In genomic region chr1:169487153-169487552, GRCh38 we compare ENCODE assay signal across 8 cellular contexts. TPM values are rescaled to one million over a fixed set of nuclear protein-coding genes. Genes with fewer than 3 reads are reported as not detected.
A peak's percentile ranks its signal among the peaks of the same experiment; 100 is the strongest.
DNase-seq lines count a peak whose midpoint lies in the region; ATAC-seq and TF ChIP-seq lines count a peak whose summit lies in the region.
"Had no signal": no experiment of that assay in that cellular context is flagged by ENCODE, and none has a peak within 500 bp of the region (broad histone marks: within the 10 kb centered on the region; RNA-seq: fewer than 3 reads in every experiment).

No MANE protein-coding gene starts in this region.

- no peaks in the 10 kb centered on the region for H3K27me3 ChIP-seq in HUES64 (ENCODE audit: insufficient read depth, low read length)
- H3K27me3 ChIP-seq in iPS-15b (ENCODE audit: control insufficient read depth, insufficient read depth, low read length): no peaks in the 10 kb centered on the region
- no peaks in the 10 kb centered on the region for H3K27me3 ChIP-seq in stomach

- no peak overlapping the region for H3K9ac ChIP-seq in HUES64 (ENCODE audit: low read depth, low read length)
- H3K9ac ChIP-seq in iPS-15b (ENCODE audit: low read depth, low read length): no peak overlapping the region

- intact Hi-C loops in activated B cell treated with CpG ODN at 0.5 μM for 24 hours (cut with micrococcal nuclease) (loop anchor here (2.0 to 10.0 kb wide), 9 partner anchors 100 to 1998 kb away; partner anchors contain the start of genes DCAF6, F5, FMO4 and KIFAP3), stomach (cut with DNase I; ENCODE audit: low total_unique reads) (no loop called here)

- DNase-seq in activated B cell treated with CpG ODN at 0.5 μM for 24 hours: no peak
- no peak for DNase-seq in stomach
- no peak for DNase-seq in nucleus accumbens (lab: John Stamatoyannopoulos, UW)

- POLR2A ChIA-PET in activated B cell treated with CpG ODN at 0.5 μM for 24 hours (lab: Charles Lee): no interaction called here

- peaks cover 9% of the 10 kb centered on the region for H3K36me3 Mint-ChIP-seq in activated B cell treated with CpG ODN at 0.5 μM for 24 hours (ENCODE audit: low read depth)

- no peak overlapping the region for H3K27ac Mint-ChIP-seq in activated B cell treated with CpG ODN at 0.5 μM for 24 hours

- H3K4me1 ChIP-seq in HUES64 (ENCODE audit: insufficient read depth, low read length): peaks cover 38% of the 10 kb centered on the region
- H3K4me1 ChIP-seq in iPS-15b (ENCODE audit: control insufficient read depth, insufficient read depth, low read length): peaks cover 2% of the 10 kb centered on the region
- H3K4me1 ChIP-seq in stomach: peaks cover 9 to 50% (median 28%) of the 10 kb centered on the region in 4 donors

- no peak for TF ChIP-seq POLR2A in stomach (IDR thresholded peaks at IDR 0.05)

- H3K9me3 Mint-ChIP-seq in activated B cell treated with CpG ODN at 0.5 μM for 24 hours: no peaks in the 10 kb centered on the region

- H3K27ac ChIP-seq in HUES64 (ENCODE audit: low read depth, low read length): no peak overlapping the region
- H3K27ac ChIP-seq in stomach: peak overlapping the region in 4 of 5 donors; percentile 97 to 100 (median 99)

- TF ChIP-seq CTCF in activated B cell treated with CpG ODN at 0.5 μM for 24 hours (IDR thresholded peaks at IDR 0.05) (no peak), stomach (IDR thresholded peaks at IDR 0.05) (no peak)

- peaks cover 27% of the 10 kb centered on the region for H3K4me1 Mint-ChIP-seq in activated B cell treated with CpG ODN at 0.5 μM for 24 hours

- no peaks in the 10 kb centered on the region for H3K27me3 Mint-ChIP-seq in activated B cell treated with CpG ODN at 0.5 μM for 24 hours

- TF ChIP-seq EP300 in stomach (IDR thresholded peaks at IDR 0.05): no peak

- H3K4me3 ChIP-seq in HUES64 (ENCODE audit: low read length) (peak overlapping the region; percentile 83), iPS-15b (ENCODE audit: low read depth, low read length) (peak overlapping the region; percentile 62), stomach (peak overlapping the region; percentile 63 to 86 (median 74))

- CTCF ChIA-PET in activated B cell treated with CpG ODN at 0.5 μM for 24 hours (lab: Charles Lee): no interaction called here

- no peaks in the 10 kb centered on the region for H3K9me3 ChIP-seq in HUES64 (ENCODE audit: insufficient read depth, low read depth, low read length)
- H3K9me3 ChIP-seq in iPS-15b (ENCODE audit: control insufficient read depth, insufficient read depth, low read length): no peaks in the 10 kb centered on the region
- H3K9me3 ChIP-seq in stomach: no peaks in the 10 kb centered on the region

- H3K36me3 ChIP-seq in HUES64 (ENCODE audit: insufficient read depth, low read length) (no peaks in the 10 kb centered on the region), iPS-15b (ENCODE audit: control insufficient read depth, insufficient read depth, low read length) (no peaks in the 10 kb centered on the region), stomach (no peaks in the 10 kb centered on the region)

- 93% methylated on average over 3 of the region's 5 CpGs for WGBS in HUES64
- WGBS in stomach, 5 donors: 56 to 75% (median 68%) methylated on average over 5 of the region's 5 CpGs

- no peak for ATAC-seq in activated B cell treated with CpG ODN at 0.5 μM for 24 hours (ENCODE audit: low read depth)
- no peak for ATAC-seq in GM18870 (IDR thresholded peaks at IDR 0.05; ENCODE audit: unreplicated experiment)
- no peak for ATAC-seq in GM18517 (IDR thresholded peaks at IDR 0.05; ENCODE audit: unreplicated experiment)

- peak overlapping the region; percentile 88 for H3K4me3 Mint-ChIP-seq in activated B cell treated with CpG ODN at 0.5 μM for 24 hours

RNA-seq across cellular contexts. Expression of gene SLC19A2, which starts 1.4 kb away (rescaled TPM):
- polyA plus RNA-seq in HUES64 (2013, experiment 1 of 2): 13.5 TPM
- 14.2 TPM for polyA plus RNA-seq in HUES64 (2013, experiment 2 of 2)
- total RNA-seq in activated B cell treated with CpG ODN at 0.5 μM for 24 hours (3.0 and 3.6 TPM in 2 replicates), stomach (10 to 100 TPM; 12.5 to 84.3 (median 20.4) TPM)
- 10 to 100 TPM in 1 of 3 donors, 1 to 10 TPM in 2; 5.8 to 14.6 (median 6.6) TPM for polyA plus RNA-seq in stomach

RNA-seq across cellular contexts. Expression of gene CCDC181, which starts 59.9 kb away (rescaled TPM):
- 5.2 TPM for polyA plus RNA-seq in HUES64 (2013, experiment 1 of 2)
- 6.2 TPM for polyA plus RNA-seq in HUES64 (2013, experiment 2 of 2)
- not detected in 2 replicates for total RNA-seq in activated B cell treated with CpG ODN at 0.5 μM for 24 hours
- under 1 TPM in 2 of 5 donors, not detected in 3; 0.73 to 0.87 TPM for total RNA-seq in stomach
- 1 to 10 TPM in 2 of 3 donors, under 1 TPM in 1; 0.95 to 4.3 (median 1.9) TPM for polyA plus RNA-seq in stomach
- total RNA-seq: SK-MEL-5 had no signal
